In the genomic region with DNA sequence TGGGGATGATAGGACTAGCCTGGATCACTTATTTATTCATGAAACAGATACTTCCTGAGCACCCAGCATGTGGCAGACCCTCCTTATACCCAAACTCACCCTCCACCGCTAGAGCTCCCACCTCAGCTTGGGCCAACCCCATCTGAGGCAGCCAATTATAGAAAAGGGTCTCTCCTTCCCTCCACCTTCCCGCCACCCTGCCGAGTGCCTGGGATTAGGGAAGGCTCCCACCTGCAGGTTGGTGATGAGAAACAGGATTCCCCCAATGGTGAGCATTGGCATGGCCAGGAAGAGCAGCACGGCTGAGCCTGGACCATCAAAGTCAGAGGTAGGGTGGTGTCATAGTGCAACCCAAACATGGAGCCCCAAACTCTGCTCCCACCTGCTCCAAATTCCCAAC, we compare ENCODE assay signal across 1 cellular context.
TF ChIP-seq lines count a peak whose summit lies in the region.

No MANE protein-coding gene starts in this region.

TF ChIP-seq in GM23338, 12 proteins besides CTCF, POLR2A, EP300 and RAD21:
- TF ChIP-seq, protein P1, sequence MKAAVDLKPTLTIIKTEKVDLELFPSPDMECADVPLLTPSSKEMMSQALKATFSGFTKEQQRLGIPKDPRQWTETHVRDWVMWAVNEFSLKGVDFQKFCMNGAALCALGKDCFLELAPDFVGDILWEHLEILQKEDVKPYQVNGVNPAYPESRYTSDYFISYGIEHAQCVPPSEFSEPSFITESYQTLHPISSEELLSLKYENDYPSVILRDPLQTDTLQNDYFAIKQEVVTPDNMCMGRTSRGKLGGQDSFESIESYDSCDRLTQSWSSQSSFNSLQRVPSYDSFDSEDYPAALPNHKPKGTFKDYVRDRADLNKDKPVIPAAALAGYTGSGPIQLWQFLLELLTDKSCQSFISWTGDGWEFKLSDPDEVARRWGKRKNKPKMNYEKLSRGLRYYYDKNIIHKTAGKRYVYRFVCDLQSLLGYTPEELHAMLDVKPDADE (IDR thresholded peaks at IDR 0.05) = no peak
- TF ChIP-seq ZNF114 (CRISPR knock-in tag; IDR thresholded peaks at IDR 0.05) = no peak
- TF ChIP-seq NANOG (IDR thresholded peaks at IDR 0.05; ENCODE audit: borderline replicate concordance) = no peak
- no peak for TF ChIP-seq EZH2phosphoT487 (IDR thresholded peaks at IDR 0.05; ENCODE audit: unreplicated experiment)
- no peak for TF ChIP-seq EZH2 (IDR thresholded peaks at IDR 0.05; ENCODE audit: low read depth, unreplicated experiment)
- TF ChIP-seq ZNF331 (CRISPR knock-in tag; IDR thresholded peaks at IDR 0.05; ENCODE audit: low read depth) = no peak
- no peak for TF ChIP-seq ZNF462 (CRISPR knock-in tag; IDR thresholded peaks at IDR 0.05)
- no peak for TF ChIP-seq POLR2AphosphoS5 (IDR thresholded peaks at IDR 0.05; ENCODE audit: low read depth)
- no peak for TF ChIP-seq CREB1 (CRISPR knock-in tag; IDR thresholded peaks at IDR 0.05; ENCODE audit: low read depth)
- no peak for TF ChIP-seq JUNB (IDR thresholded peaks at IDR 0.05; ENCODE audit: unreplicated experiment)
- TF ChIP-seq, protein P2, sequence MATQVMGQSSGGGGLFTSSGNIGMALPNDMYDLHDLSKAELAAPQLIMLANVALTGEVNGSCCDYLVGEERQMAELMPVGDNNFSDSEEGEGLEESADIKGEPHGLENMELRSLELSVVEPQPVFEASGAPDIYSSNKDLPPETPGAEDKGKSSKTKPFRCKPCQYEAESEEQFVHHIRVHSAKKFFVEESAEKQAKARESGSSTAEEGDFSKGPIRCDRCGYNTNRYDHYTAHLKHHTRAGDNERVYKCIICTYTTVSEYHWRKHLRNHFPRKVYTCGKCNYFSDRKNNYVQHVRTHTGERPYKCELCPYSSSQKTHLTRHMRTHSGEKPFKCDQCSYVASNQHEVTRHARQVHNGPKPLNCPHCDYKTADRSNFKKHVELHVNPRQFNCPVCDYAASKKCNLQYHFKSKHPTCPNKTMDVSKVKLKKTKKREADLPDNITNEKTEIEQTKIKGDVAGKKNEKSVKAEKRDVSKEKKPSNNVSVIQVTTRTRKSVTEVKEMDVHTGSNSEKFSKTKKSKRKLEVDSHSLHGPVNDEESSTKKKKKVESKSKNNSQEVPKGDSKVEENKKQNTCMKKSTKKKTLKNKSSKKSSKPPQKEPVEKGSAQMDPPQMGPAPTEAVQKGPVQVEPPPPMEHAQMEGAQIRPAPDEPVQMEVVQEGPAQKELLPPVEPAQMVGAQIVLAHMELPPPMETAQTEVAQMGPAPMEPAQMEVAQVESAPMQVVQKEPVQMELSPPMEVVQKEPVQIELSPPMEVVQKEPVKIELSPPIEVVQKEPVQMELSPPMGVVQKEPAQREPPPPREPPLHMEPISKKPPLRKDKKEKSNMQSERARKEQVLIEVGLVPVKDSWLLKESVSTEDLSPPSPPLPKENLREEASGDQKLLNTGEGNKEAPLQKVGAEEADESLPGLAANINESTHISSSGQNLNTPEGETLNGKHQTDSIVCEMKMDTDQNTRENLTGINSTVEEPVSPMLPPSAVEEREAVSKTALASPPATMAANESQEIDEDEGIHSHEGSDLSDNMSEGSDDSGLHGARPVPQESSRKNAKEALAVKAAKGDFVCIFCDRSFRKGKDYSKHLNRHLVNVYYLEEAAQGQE (IDR thresholded peaks at IDR 0.05; ENCODE audit: unreplicated experiment) = no peak
- no peak for TF ChIP-seq STAT1 (IDR thresholded peaks at IDR 0.05; ENCODE audit: unreplicated experiment)
